Comparison of ENCODE assay signal across 9 cellular contexts in the genomic region with DNA sequence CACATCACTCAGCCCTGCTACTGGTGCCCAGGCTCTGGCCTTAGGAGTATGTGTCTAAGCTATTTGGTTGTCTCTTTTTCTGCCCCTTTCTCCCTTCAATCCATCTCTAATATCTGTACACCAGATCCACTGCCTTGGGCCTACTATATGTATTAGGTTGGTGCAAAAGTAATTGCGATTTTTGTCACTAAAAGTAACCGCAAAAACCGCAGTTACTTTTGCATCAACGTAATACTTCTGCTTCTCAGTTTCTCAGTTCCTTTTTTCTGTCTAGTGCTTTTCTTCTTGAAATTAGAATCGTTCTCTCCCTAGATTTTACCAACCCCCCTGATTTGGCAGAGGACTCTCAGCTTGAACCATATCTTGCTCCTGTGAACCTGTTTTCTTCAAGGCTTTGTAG.
DNase-seq lines count a peak whose midpoint lies in the region; ATAC-seq, FAIRE-seq and TF ChIP-seq lines count a peak whose summit lies in the region.
"Had no signal": no experiment of that assay in that cellular context is flagged by ENCODE, and none has a peak within 500 bp of the region (broad histone marks: within the 10 kb centered on the region; RNA-seq: fewer than 3 reads in every experiment).

No MANE protein-coding gene starts in this region.

- peak overlapping the region; percentile 68 for H3K4me2 ChIP-seq in Loucy (ENCODE audit: low read depth, low read length, poor library complexity, severe bottlenecking)
- no peak overlapping the region for H3K4me2 ChIP-seq in fibroblast of lung (ENCODE audit: extremely low read depth, insufficient read depth, low read length)

- DNase-seq in fibroblast of lung (ENCODE audit: low read depth in 2 of 2) (no peak), mesenteric fat pad (ENCODE audit: low spot score) (no peak), pancreas (no peak), SHP77 (lab: John Stamatoyannopoulos, UW) (no peak)
- DNase-seq in stimulated activated CD4-positive, alpha-beta T cell treated with anti-CD3 and anti-CD28 coated beads, Interleukin-15, amount 100 ng/mL, for 24 hours, result no peak
- DNase-seq: WERI-Rb-1 had no signal

- H3K4me3 ChIP-seq in Loucy (ENCODE audit: low read length, poor library complexity, severe bottlenecking), result peak overlapping the region; percentile 50
- H3K4me3 ChIP-seq in fibroblast of lung (replicated peaks in 1 of 4; ENCODE audit: control extremely low read depth in 1 of 4, insufficient read depth in 1 of 4, low read depth in 3 of 4, low read length in 4 of 4), result no peak overlapping the region
- no peak overlapping the region for H3K4me3 ChIP-seq in pancreas

- H3K4me1 ChIP-seq in Loucy (ENCODE audit: insufficient read depth, low read length, poor library complexity, severe bottlenecking) (peaks cover 75% of the 10 kb centered on the region), fibroblast of lung (ENCODE audit: control insufficient read depth, extremely low read depth, insufficient read depth, low read length) (peaks cover 12% of the 10 kb centered on the region), pancreas (no peaks in the 10 kb centered on the region)

- H3K9me3 ChIP-seq in Loucy (ENCODE audit: insufficient read depth, low read depth, low read length) (no peaks in the 10 kb centered on the region), fibroblast of lung (ENCODE audit: control insufficient read depth, insufficient read depth, low read depth, low read length) (no peaks in the 10 kb centered on the region), pancreas (no peaks in the 10 kb centered on the region)

- no peak overlapping the region for H2AFZ ChIP-seq in Loucy (ENCODE audit: low read length)
- no peak overlapping the region for H2AFZ ChIP-seq in fibroblast of lung (ENCODE audit: low read length)

- H3K27me3 ChIP-seq in Loucy (ENCODE audit: insufficient read depth, low read length, poor library complexity, severe bottlenecking) (no peaks in the 10 kb centered on the region), fibroblast of lung (ENCODE audit: control insufficient read depth, insufficient read depth, low read length) (no peaks in the 10 kb centered on the region), pancreas (no peaks in the 10 kb centered on the region)

- H4K20me1 ChIP-seq in Loucy (ENCODE audit: insufficient read depth, low read length, poor library complexity, severe bottlenecking) (no peaks in the 10 kb centered on the region), fibroblast of lung (ENCODE audit: control insufficient read depth, extremely low read depth, insufficient read depth, low read length) (no peaks in the 10 kb centered on the region)

- 81 to 84% methylated on average over 5 of the region's 5 CpGs for WGBS in pancreas, 2 donors

- intact Hi-C loops in pancreas (cut with DNase I), result no loop called here

- no peaks in the 10 kb centered on the region for H3K79me2 ChIP-seq in Loucy (ENCODE audit: insufficient read depth, low read length)
- no peaks in the 10 kb centered on the region for H3K79me2 ChIP-seq in fibroblast of lung (ENCODE audit: control insufficient read depth, insufficient read depth, low read length)

- FAIRE-seq in pancreas (lab: Jason Lieb, UNC), result no peak

- ATAC-seq in GM18508 (IDR thresholded peaks at IDR 0.05; ENCODE audit: insufficient read depth, unreplicated experiment) (peak; percentile 25), GM21737 (IDR thresholded peaks at IDR 0.05; ENCODE audit: unreplicated experiment) (peak; percentile 38), pancreas (no peak)

- H3K27ac ChIP-seq in fibroblast of lung (ENCODE audit: insufficient read depth, low read length), result peak overlapping the region; percentile 45
- H3K27ac ChIP-seq in pancreas, result no peak overlapping the region
- H3K27ac ChIP-seq: WERI-Rb-1 had no signal

- H3F3A ChIP-seq in Loucy (ENCODE audit: low read depth), result peaks cover 4% of the 10 kb centered on the region; the same call in 1 of the 2 replicates

- H3K9me2 ChIP-seq in Loucy (replicated peaks; ENCODE audit: low read depth, low read length), result no peaks in the 10 kb centered on the region

- H3K36me3 ChIP-seq in Loucy (ENCODE audit: insufficient read depth, low read length) (no peaks in the 10 kb centered on the region), fibroblast of lung (ENCODE audit: control insufficient read depth, insufficient read depth, low read length) (no peaks in the 10 kb centered on the region), pancreas (no peaks in the 10 kb centered on the region)
- H3K36me3 ChIP-seq: WERI-Rb-1 had no signal

- no peak for TF ChIP-seq CTCF in Loucy (conservative IDR thresholded peaks at IDR 0.05; ENCODE audit: low read length)
- no peak for TF ChIP-seq CTCF in fibroblast of lung (conservative IDR thresholded peaks at IDR 0.05 in 1 of 2, IDR thresholded peaks at IDR 0.05 in 1 of 2; ENCODE audit: low read depth in 1 of 2, low read length in 2 of 2)
- TF ChIP-seq CTCF in pancreas (IDR thresholded peaks at IDR 0.05), result no peak

- peak overlapping the region; percentile 17 for H3K9ac ChIP-seq in Loucy (ENCODE audit: low read depth, low read length, poor library complexity, severe bottlenecking)
- no peak overlapping the region for H3K9ac ChIP-seq in fibroblast of lung (ENCODE audit: insufficient read depth, low read length)

Comparison
In these comparisons a context has a peak if more than half of its experiments do, and no peak if none do; other contexts are left out.
1. ATAC-seq: peak in GM18508 (single experiment) and GM21737 (single experiment); none in pancreas (0 of 4).